In the genomic region with DNA sequence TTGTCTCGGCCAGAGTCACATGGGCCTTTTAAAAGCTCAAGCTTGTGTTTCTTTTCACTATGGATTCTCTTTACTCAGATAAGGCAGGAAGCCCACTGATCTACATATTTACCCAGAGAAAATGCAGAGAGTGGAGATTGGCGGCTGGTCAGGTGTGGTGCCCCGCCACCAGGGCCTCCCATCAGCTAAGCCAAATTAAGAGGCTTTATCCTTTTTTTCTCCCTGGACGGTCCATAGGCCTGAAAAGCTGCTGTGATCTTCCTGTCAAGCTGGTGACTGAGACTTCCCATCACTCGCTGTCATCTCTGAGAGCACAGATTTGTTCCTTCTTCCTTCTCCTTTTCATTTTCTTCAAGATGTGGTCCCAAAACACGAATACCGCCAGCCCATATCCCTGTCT, we compare ENCODE assay signal across 8 cellular contexts. TPM values are rescaled to one million over a fixed set of nuclear protein-coding genes. Genes with fewer than 3 reads are reported as not detected.
DNase-seq lines count a peak whose midpoint lies in the region; ATAC-seq and TF ChIP-seq lines count a peak whose summit lies in the region.

No MANE protein-coding gene starts in this region.

- CTCF ChIA-PET in activated CD8-positive, alpha-beta memory T cell treated with anti-CD3 and anti-CD28 coated beads, Interleukin-2, amount 10 ng/mL, durations not matched to agents 7 days and 5 days (lab: Charles Lee), result interaction anchor here (0.6 to 4.4 kb wide), 3 partner anchors 58 to 448 kb away, joined by 3 to 20 read pairs (median 3); a partner anchor contains a TSS

- peak overlapping the region; percentile 99 for H3K4me3 Mint-ChIP-seq in activated CD8-positive, alpha-beta memory T cell treated with anti-CD3 and anti-CD28 coated beads, Interleukin-2, amount 10 ng/mL, durations not matched to agents 7 days and 5 days

- H3K27ac ChIP-seq in left lung, result peak overlapping the region in 1 of 2 donors; percentile 96
- H3K27ac ChIP-seq in tibial artery, result peak overlapping the region; percentile 94 to 98

- DNase-seq in activated CD8-positive, alpha-beta memory T cell treated with anti-CD3 and anti-CD28 coated beads, Interleukin-2, amount 10 ng/mL, durations not matched to agents 7 days and 5 days, result no peak
- DNase-seq in activated CD8-positive, alpha-beta memory T cell treated with anti-CD3 and anti-CD28 coated beads for 24 hours, result no peak
- DNase-seq in activated naive CD4-positive, alpha-beta T cell treated with anti-CD3 and anti-CD28 coated beads, Interleukin-2, amount 50 U/mL, for 72 hours (ENCODE audit: low spot score in 2 of 2), result no peak
- no peak for DNase-seq in left lung
- DNase-seq in tibial artery, result no peak
- no peak for DNase-seq in LoVo (ENCODE audit: low spot score)
- DNase-seq in NCI-H774 (lab: John Stamatoyannopoulos, UW), result no peak

- H3K4me1 Mint-ChIP-seq in activated CD8-positive, alpha-beta memory T cell treated with anti-CD3 and anti-CD28 coated beads, Interleukin-2, amount 10 ng/mL, durations not matched to agents 7 days and 5 days, result peaks cover 65% of the 10 kb centered on the region

- peaks cover 5% of the 10 kb centered on the region for H3K27me3 Mint-ChIP-seq in activated CD8-positive, alpha-beta memory T cell treated with anti-CD3 and anti-CD28 coated beads, Interleukin-2, amount 10 ng/mL, durations not matched to agents 7 days and 5 days

- H3K27me3 ChIP-seq in left lung, result no peaks in the 10 kb centered on the region
- no peaks in the 10 kb centered on the region for H3K27me3 ChIP-seq in tibial artery

- H3K27ac Mint-ChIP-seq in activated CD8-positive, alpha-beta memory T cell treated with anti-CD3 and anti-CD28 coated beads, Interleukin-2, amount 10 ng/mL, durations not matched to agents 7 days and 5 days, result peak overlapping the region; percentile 100
- peak overlapping the region; percentile 88 to 100 for H3K27ac Mint-ChIP-seq in activated naive CD4-positive, alpha-beta T cell treated with anti-CD3 and anti-CD28 coated beads, Interleukin-2, amount 50 U/mL, for 72 hours

- H3K4me3 ChIP-seq in left lung, result peak overlapping the region; percentile 94 to 99
- peak overlapping the region; percentile 80 to 92 for H3K4me3 ChIP-seq in tibial artery

- H3K9me3 Mint-ChIP-seq in activated CD8-positive, alpha-beta memory T cell treated with anti-CD3 and anti-CD28 coated beads, Interleukin-2, amount 10 ng/mL, durations not matched to agents 7 days and 5 days (ENCODE audit: low read depth), result no peaks in the 10 kb centered on the region
- H3K9me3 Mint-ChIP-seq in activated naive CD4-positive, alpha-beta T cell treated with anti-CD3 and anti-CD28 coated beads, Interleukin-2, amount 50 U/mL, for 72 hours, result no peaks in the 10 kb centered on the region

- TF ChIP-seq CTCF in left lung (IDR thresholded peaks at IDR 0.05) (no peak), tibial artery (IDR thresholded peaks at IDR 0.05) (no peak)

- no peaks in the 10 kb centered on the region for H3K9me3 ChIP-seq in left lung
- no peaks in the 10 kb centered on the region for H3K9me3 ChIP-seq in tibial artery

- peaks cover 66% of the 10 kb centered on the region for H3K36me3 Mint-ChIP-seq in activated CD8-positive, alpha-beta memory T cell treated with anti-CD3 and anti-CD28 coated beads, Interleukin-2, amount 10 ng/mL, durations not matched to agents 7 days and 5 days
- peaks cover 71 to 87% of the 10 kb centered on the region in 2 donors for H3K36me3 Mint-ChIP-seq in activated naive CD4-positive, alpha-beta T cell treated with anti-CD3 and anti-CD28 coated beads, Interleukin-2, amount 50 U/mL, for 72 hours

- intact Hi-C loops in left lung (cut with DNase I) (no loop called here), tibial artery (cut with DNase I; ENCODE audit: low total_unique reads) (loop anchor here (10.0 kb wide), 1 partner anchor 70 kb away; a partner anchor contains a TSS)

- H3K4me1 ChIP-seq in left lung (peaks cover 49 to 79% of the 10 kb centered on the region in 2 donors), tibial artery (peaks cover 0 to 76% (median 54%) of the 10 kb centered on the region in 4 donors)

- H3K36me3 ChIP-seq in left lung (peaks cover 0 to 59% of the 10 kb centered on the region in 2 donors), tibial artery (peaks cover 21 to 60% (median 49%) of the 10 kb centered on the region in 3 donors)

- no peak for ATAC-seq in activated CD8-positive, alpha-beta memory T cell treated with anti-CD3 and anti-CD28 coated beads, Interleukin-2, amount 10 ng/mL, durations not matched to agents 7 days and 5 days
- ATAC-seq in activated naive CD4-positive, alpha-beta T cell treated with anti-CD3 and anti-CD28 coated beads, Interleukin-2, amount 50 U/mL, for 72 hours, result no peak
- ATAC-seq in left lung, result no peak
- ATAC-seq in HG03457 (IDR thresholded peaks at IDR 0.05; ENCODE audit: unreplicated experiment), result no peak

RNA-seq across cellular contexts. Expression of a gene that starts 1.9 kb away (rescaled TPM):
- total RNA-seq in activated CD8-positive, alpha-beta memory T cell treated with anti-CD3 and anti-CD28 coated beads, Interleukin-2, amount 10 ng/mL, durations not matched to agents 7 days and 5 days, result 100 to 1,000 TPM; 134 to 152 TPM
- 100 to 1,000 TPM; 127 to 154 TPM for total RNA-seq in activated naive CD4-positive, alpha-beta T cell treated with anti-CD3 and anti-CD28 coated beads, Interleukin-2, amount 50 U/mL, for 72 hours
- 10 to 100 TPM; 63.7 to 92.2 TPM for total RNA-seq in left lung

RNA-seq across cellular contexts. Expression of a gene that starts 2.2 kb away (rescaled TPM):
- 100 to 1,000 TPM; 110 to 125 TPM for total RNA-seq in activated CD8-positive, alpha-beta memory T cell treated with anti-CD3 and anti-CD28 coated beads, Interleukin-2, amount 10 ng/mL, durations not matched to agents 7 days and 5 days
- 100 to 1,000 TPM; 107 to 233 TPM for total RNA-seq in activated naive CD4-positive, alpha-beta T cell treated with anti-CD3 and anti-CD28 coated beads, Interleukin-2, amount 50 U/mL, for 72 hours
- total RNA-seq in left lung, result 10 to 100 TPM; 62.0 to 75.9 TPM

RNA-seq across cellular contexts. Expression of a gene that starts 55.6 kb away (rescaled TPM):
- 10 to 100 TPM; 49.1 to 49.7 TPM for total RNA-seq in activated CD8-positive, alpha-beta memory T cell treated with anti-CD3 and anti-CD28 coated beads, Interleukin-2, amount 10 ng/mL, durations not matched to agents 7 days and 5 days
- total RNA-seq in activated naive CD4-positive, alpha-beta T cell treated with anti-CD3 and anti-CD28 coated beads, Interleukin-2, amount 50 U/mL, for 72 hours, result 10 to 100 TPM; 32.0 to 47.2 TPM
- total RNA-seq in left lung, result 10 to 100 TPM; 46.7 to 63.3 TPM

RNA-seq across cellular contexts. Expression of a gene that starts 56.1 kb away (rescaled TPM):
- 1 to 10 TPM; 1.0 to 2.4 TPM for total RNA-seq in activated CD8-positive, alpha-beta memory T cell treated with anti-CD3 and anti-CD28 coated beads, Interleukin-2, amount 10 ng/mL, durations not matched to agents 7 days and 5 days
- 1 to 10 TPM; 3.2 to 5.2 TPM for total RNA-seq in activated naive CD4-positive, alpha-beta T cell treated with anti-CD3 and anti-CD28 coated beads, Interleukin-2, amount 50 U/mL, for 72 hours
- total RNA-seq in left lung, result 10 to 100 TPM in 1 of 2 donors, 1 to 10 TPM in 1; 5.8 to 10.4 TPM

RNA-seq across cellular contexts. Expression of a gene that starts 57.0 kb away (rescaled TPM):
- under 1 TPM; 0.28 to 0.79 TPM for total RNA-seq in activated CD8-positive, alpha-beta memory T cell treated with anti-CD3 and anti-CD28 coated beads, Interleukin-2, amount 10 ng/mL, durations not matched to agents 7 days and 5 days
- total RNA-seq in activated naive CD4-positive, alpha-beta T cell treated with anti-CD3 and anti-CD28 coated beads, Interleukin-2, amount 50 U/mL, for 72 hours, result 1 to 10 TPM in 1 of 2 donors, under 1 TPM in 1; 0.82 to 1.7 TPM
- under 1 TPM; 0.76 TPM for total RNA-seq in left lung
